ENCODE assay signal across 1 cellular context in the genomic region with DNA sequence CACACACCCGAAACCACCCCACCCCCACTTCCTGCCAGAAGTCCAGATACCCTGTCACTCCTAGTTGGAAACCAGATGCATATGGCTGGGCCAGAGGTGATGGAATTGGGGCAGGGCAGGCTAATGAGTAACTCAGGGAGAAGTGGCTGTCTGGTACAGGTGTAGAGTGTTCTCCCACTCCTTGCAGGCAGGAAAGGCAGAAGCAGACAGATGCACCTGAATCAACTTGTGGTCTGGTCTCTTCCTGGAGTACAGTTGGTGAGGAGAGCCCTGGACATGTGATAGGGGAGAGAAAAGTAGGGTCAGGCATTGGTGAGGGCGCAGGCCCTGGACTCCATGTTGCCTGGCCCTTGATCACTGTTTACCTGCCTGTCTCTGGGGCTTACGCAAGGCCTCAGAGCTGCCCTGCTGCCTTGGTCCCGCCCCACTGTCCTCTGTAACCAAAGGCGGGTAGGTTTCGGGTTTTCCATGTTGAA.
A peak's percentile ranks its signal among the peaks of the same experiment; 100 is the strongest.
TF ChIP-seq lines count a peak whose summit lies in the region.

No MANE protein-coding gene starts in this region.

TF ChIP-seq in HepG2, 621 proteins besides CTCF, POLR2A, EP300 and RAD21 (continues in another document):
- TF ChIP-seq ARID2 (CRISPR knock-in tag; IDR thresholded peaks at IDR 0.05; ENCODE audit: borderline replicate concordance) (no peak), SNRNP70 (IDR thresholded peaks at IDR 0.05; ENCODE audit: low read depth, low read length) (no peak), CHD2 (IDR thresholded peaks at IDR 0.05; ENCODE audit: low read depth, low read length) (no peak), ZNF589 (CRISPR knock-in tag; conservative IDR thresholded peaks at IDR 0.05) (0 out of 2 replicates have a peak, but pooled peaks have one; percentile 27), BRD4 (CRISPR knock-in tag; IDR thresholded peaks at IDR 0.05) (0 out of 2 replicates have a peak, but pooled peaks have one; percentile 30), SMC3 (IDR thresholded peaks at IDR 0.05; ENCODE audit: low read length) (no peak), SALL1 (CRISPR knock-in tag; IDR thresholded peaks at IDR 0.05) (peak; percentile 77), ZNF224 (CRISPR knock-in tag; IDR thresholded peaks at IDR 0.05) (no peak), KLF11 (CRISPR knock-in tag; IDR thresholded peaks at IDR 0.05) (no peak), FOXC1 (CRISPR knock-in tag; IDR thresholded peaks at IDR 0.05; ENCODE audit: borderline replicate concordance) (0 out of 2 replicates have a peak, but pooled peaks have one; percentile 38), ZNF501 (CRISPR knock-in tag; IDR thresholded peaks at IDR 0.05) (peak; percentile 78), ARNTL (CRISPR knock-in tag; IDR thresholded peaks at IDR 0.05) (peak; percentile 79), NBN (conservative IDR thresholded peaks at IDR 0.05) (no peak), MAFG (CRISPR knock-in tag; IDR thresholded peaks at IDR 0.05) (no peak), SIX1 (CRISPR knock-in tag; IDR thresholded peaks at IDR 0.05; ENCODE audit: borderline replicate concordance) (peak; percentile 32; the same call in 1 of the 2 replicates), YY1 (IDR thresholded peaks at IDR 0.05; ENCODE audit: insufficient read depth, insufficient replicate concordance, low read depth, low read length) (peak; percentile 78), HNRNPLL (IDR thresholded peaks at IDR 0.05; ENCODE audit: low read depth, low read length, poor library complexity, severe bottlenecking) (no peak), SNAI1 (CRISPR knock-in tag; IDR thresholded peaks at IDR 0.05; ENCODE audit: borderline replicate concordance) (no peak), FOXK1 (CRISPR knock-in tag; IDR thresholded peaks at IDR 0.05; ENCODE audit: borderline replicate concordance, low read depth) (peak; percentile 84; the same call in 1 of the 2 replicates), DR1 (CRISPR knock-in tag; IDR thresholded peaks at IDR 0.05) (no peak; the same call in 1 of the 2 replicates), YEATS4 (CRISPR knock-in tag; IDR thresholded peaks at IDR 0.05; ENCODE audit: borderline replicate concordance) (peak; percentile 48; the same call in 1 of the 2 replicates), ZBTB1 (CRISPR knock-in tag; IDR thresholded peaks at IDR 0.05; ENCODE audit: borderline replicate concordance) (no peak), ZNF329 (CRISPR knock-in tag; IDR thresholded peaks at IDR 0.05; ENCODE audit: low read depth) (no peak), BCL6 (CRISPR knock-in tag; IDR thresholded peaks at IDR 0.05) (peak; percentile 77), FOXA3 (CRISPR knock-in tag; IDR thresholded peaks at IDR 0.05) (peak; percentile 84), ZNF644 (CRISPR knock-in tag; IDR thresholded peaks at IDR 0.05; ENCODE audit: low read depth) (peak; percentile 12; the same call in 1 of the 2 replicates), SRY (CRISPR knock-in tag; IDR thresholded peaks at IDR 0.05) (no peak), ZNF484 (CRISPR knock-in tag; IDR thresholded peaks at IDR 0.05; ENCODE audit: borderline replicate concordance, low read depth) (no peak), ZEB1 (IDR thresholded peaks at IDR 0.05; ENCODE audit: insufficient replicate concordance, low read depth) (peak; percentile 92), SOX13 (IDR thresholded peaks at IDR 0.05) (no peak), SOX13 (CRISPR knock-in tag; conservative IDR thresholded peaks at IDR 0.05 in 1 of 2, IDR thresholded peaks at IDR 0.05 in 1 of 2) (peak in 1 of 2 experiments; percentile 28; a peak in 2 of 4 replicates)
- TF ChIP-seq, protein P1, sequence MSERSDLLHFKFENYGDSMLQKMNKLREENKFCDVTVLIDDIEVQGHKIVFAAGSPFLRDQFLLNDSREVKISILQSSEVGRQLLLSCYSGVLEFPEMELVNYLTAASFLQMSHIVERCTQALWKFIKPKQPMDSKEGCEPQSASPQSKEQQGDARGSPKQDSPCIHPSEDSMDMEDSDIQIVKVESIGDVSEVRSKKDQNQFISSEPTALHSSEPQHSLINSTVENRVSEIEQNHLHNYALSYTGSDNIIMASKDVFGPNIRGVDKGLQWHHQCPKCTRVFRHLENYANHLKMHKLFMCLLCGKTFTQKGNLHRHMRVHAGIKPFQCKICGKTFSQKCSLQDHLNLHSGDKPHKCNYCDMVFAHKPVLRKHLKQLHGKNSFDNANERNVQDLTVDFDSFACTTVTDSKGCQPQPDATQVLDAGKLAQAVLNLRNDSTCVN (CRISPR knock-in tag; IDR thresholded peaks at IDR 0.05; ENCODE audit: borderline replicate concordance) = no peak
- TF ChIP-seq, protein P2, sequence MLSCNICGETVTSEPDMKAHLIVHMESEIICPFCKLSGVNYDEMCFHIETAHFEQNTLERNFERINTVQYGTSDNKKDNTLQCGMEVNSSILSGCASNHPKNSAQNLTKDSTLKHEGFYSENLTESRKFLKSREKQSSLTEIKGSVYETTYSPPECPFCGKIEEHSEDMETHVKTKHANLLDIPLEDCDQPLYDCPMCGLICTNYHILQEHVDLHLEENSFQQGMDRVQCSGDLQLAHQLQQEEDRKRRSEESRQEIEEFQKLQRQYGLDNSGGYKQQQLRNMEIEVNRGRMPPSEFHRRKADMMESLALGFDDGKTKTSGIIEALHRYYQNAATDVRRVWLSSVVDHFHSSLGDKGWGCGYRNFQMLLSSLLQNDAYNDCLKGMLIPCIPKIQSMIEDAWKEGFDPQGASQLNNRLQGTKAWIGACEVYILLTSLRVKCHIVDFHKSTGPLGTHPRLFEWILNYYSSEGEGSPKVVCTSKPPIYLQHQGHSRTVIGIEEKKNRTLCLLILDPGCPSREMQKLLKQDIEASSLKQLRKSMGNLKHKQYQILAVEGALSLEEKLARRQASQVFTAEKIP (CRISPR knock-in tag; IDR thresholded peaks at IDR 0.05; ENCODE audit: borderline replicate concordance) = no peak
- TF ChIP-seq, protein P3, sequence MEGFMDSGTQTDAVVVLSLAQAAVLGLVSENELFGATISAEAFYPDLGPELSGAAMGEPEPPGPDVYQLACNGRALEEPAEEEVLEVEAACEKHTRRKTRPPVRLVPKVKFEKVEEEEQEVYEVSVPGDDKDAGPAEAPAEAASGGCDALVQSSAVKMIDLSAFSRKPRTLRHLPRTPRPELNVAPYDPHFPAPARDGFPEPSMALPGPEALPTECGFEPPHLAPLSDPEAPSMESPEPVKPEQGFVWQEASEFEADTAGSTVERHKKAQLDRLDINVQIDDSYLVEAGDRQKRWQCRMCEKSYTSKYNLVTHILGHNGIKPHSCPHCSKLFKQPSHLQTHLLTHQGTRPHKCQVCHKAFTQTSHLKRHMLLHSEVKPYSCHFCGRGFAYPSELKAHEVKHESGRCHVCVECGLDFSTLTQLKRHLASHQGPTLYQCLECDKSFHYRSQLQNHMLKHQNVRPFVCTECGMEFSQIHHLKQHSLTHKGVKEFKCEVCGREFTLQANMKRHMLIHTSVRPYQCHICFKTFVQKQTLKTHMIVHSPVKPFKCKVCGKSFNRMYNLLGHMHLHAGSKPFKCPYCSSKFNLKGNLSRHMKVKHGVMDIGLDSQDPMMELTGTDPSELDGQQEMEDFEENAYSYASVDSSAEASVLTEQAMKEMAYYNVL (CRISPR knock-in tag; IDR thresholded peaks at IDR 0.05; ENCODE audit: borderline replicate concordance) = no peak
- TF ChIP-seq, protein P4, sequence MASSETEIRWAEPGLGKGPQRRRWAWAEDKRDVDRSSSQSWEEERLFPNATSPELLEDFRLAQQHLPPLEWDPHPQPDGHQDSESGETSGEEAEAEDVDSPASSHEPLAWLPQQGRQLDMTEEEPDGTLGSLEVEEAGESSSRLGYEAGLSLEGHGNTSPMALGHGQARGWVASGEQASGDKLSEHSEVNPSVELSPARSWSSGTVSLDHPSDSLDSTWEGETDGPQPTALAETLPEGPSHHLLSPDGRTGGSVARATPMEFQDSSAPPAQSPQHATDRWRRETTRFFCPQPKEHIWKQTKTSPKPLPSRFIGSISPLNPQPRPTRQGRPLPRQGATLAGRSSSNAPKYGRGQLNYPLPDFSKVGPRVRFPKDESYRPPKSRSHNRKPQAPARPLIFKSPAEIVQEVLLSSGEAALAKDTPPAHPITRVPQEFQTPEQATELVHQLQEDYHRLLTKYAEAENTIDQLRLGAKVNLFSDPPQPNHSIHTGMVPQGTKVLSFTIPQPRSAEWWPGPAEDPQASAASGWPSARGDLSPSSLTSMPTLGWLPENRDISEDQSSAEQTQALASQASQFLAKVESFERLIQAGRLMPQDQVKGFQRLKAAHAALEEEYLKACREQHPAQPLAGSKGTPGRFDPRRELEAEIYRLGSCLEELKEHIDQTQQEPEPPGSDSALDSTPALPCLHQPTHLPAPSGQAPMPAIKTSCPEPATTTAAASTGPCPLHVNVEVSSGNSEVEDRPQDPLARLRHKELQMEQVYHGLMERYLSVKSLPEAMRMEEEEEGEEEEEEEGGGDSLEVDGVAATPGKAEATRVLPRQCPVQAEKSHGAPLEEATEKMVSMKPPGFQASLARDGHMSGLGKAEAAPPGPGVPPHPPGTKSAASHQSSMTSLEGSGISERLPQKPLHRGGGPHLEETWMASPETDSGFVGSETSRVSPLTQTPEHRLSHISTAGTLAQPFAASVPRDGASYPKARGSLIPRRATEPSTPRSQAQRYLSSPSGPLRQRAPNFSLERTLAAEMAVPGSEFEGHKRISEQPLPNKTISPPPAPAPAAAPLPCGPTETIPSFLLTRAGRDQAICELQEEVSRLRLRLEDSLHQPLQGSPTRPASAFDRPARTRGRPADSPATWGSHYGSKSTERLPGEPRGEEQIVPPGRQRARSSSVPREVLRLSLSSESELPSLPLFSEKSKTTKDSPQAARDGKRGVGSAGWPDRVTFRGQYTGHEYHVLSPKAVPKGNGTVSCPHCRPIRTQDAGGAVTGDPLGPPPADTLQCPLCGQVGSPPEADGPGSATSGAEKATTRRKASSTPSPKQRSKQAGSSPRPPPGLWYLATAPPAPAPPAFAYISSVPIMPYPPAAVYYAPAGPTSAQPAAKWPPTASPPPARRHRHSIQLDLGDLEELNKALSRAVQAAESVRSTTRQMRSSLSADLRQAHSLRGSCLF (CRISPR knock-in tag; IDR thresholded peaks at IDR 0.05; ENCODE audit: borderline replicate concordance) = no peak
- TF ChIP-seq, protein P5, sequence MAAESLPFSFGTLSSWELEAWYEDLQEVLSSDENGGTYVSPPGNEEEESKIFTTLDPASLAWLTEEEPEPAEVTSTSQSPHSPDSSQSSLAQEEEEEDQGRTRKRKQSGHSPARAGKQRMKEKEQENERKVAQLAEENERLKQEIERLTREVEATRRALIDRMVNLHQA (CRISPR knock-in tag; IDR thresholded peaks at IDR 0.05) = no peak
- TF ChIP-seq, protein P6, sequence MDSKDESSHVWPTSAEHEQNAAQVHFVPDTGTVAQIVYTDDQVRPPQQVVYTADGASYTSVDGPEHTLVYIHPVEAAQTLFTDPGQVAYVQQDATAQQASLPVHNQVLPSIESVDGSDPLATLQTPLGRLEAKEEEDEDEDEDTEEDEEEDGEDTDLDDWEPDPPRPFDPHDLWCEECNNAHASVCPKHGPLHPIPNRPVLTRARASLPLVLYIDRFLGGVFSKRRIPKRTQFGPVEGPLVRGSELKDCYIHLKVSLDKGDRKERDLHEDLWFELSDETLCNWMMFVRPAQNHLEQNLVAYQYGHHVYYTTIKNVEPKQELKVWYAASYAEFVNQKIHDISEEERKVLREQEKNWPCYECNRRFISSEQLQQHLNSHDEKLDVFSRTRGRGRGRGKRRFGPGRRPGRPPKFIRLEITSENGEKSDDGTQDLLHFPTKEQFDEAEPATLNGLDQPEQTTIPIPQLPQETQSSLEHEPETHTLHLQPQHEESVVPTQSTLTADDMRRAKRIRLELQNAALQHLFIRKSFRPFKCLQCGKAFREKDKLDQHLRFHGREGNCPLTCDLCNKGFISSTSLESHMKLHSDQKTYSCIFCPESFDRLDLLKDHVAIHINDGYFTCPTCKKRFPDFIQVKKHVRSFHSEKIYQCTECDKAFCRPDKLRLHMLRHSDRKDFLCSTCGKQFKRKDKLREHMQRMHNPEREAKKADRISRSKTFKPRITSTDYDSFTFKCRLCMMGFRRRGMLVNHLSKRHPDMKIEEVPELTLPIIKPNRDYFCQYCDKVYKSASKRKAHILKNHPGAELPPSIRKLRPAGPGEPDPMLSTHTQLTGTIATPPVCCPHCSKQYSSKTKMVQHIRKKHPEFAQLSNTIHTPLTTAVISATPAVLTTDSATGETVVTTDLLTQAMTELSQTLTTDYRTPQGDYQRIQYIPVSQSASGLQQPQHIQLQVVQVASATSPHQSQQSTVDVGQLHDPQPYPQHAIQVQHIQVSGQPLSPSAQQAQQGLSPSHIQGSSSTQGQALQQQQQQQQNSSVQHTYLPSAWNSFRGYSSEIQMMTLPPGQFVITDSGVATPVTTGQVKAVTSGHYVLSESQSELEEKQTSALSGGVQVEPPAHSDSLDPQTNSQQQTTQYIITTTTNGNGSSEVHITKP (CRISPR knock-in tag; IDR thresholded peaks at IDR 0.05; ENCODE audit: low read depth) = peak; percentile 42; the same call in 1 of the 2 replicates
- TF ChIP-seq, protein P7, sequence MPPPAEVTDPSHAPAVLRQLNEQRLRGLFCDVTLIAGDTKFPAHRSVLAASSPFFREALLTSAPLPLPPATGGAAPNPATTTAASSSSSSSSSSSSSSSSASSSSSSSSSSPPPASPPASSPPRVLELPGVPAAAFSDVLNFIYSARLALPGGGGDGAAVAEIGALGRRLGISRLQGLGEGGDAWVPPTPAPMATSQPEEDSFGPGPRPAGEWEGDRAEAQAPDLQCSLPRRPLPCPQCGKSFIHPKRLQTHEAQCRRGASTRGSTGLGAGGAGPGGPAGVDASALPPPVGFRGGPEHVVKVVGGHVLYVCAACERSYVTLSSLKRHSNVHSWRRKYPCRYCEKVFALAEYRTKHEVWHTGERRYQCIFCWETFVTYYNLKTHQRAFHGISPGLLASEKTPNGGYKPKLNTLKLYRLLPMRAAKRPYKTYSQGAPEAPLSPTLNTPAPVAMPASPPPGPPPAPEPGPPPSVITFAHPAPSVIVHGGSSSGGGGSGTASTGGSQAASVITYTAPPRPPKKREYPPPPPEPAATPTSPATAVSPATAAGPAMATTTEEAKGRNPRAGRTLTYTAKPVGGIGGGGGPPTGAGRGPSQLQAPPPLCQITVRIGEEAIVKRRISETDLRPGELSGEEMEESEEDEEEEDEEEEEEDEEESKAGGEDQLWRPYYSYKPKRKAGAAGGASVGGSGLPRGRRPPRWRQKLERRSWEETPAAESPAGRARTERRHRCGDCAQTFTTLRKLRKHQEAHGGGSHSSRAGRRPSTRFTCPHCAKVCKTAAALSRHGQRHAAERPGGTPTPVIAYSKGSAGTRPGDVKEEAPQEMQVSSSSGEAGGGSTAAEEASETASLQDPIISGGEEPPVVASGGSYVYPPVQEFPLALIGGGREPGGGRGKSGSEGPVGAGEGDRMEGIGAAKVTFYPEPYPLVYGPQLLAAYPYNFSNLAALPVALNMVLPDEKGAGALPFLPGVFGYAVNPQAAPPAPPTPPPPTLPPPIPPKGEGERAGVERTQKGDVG (CRISPR knock-in tag; IDR thresholded peaks at IDR 0.05; ENCODE audit: borderline replicate concordance) = 0 out of 2 replicates have a peak, but pooled peaks have one; percentile 80
- TF ChIP-seq, protein P8, sequence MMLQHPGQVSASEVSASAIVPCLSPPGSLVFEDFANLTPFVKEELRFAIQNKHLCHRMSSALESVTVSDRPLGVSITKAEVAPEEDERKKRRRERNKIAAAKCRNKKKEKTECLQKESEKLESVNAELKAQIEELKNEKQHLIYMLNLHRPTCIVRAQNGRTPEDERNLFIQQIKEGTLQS (CRISPR knock-in tag; IDR thresholded peaks at IDR 0.05) = peak; percentile 68; the same call in 1 of the 2 replicates
